1 cellular context compared by ENCODE assay signal in genomic region chr3:10357592-10358308, GRCh38.
A peak's percentile ranks its signal among the peaks of the same experiment; 100 is the strongest.
TF ChIP-seq lines count a peak whose summit lies in the region.

No MANE protein-coding gene starts in this region.

TF ChIP-seq in GM12878, 131 proteins besides CTCF, POLR2A, EP300 and RAD21 (continued from another document):
- TF ChIP-seq ZBTB11 (CRISPR knock-in tag; IDR thresholded peaks at IDR 0.05) = no peak
- peak in 1 of 2 experiments; percentile 41; a peak in 1 of 4 replicates for TF ChIP-seq IKZF2 (IDR thresholded peaks at IDR 0.05)
- no peak for TF ChIP-seq KAT2A (conservative IDR thresholded peaks at IDR 0.05; ENCODE audit: control insufficient read depth, low read depth, low read length)
- TF ChIP-seq SUZ12 (IDR thresholded peaks at IDR 0.05; ENCODE audit: unreplicated experiment) = no peak
- TF ChIP-seq, protein P1, sequence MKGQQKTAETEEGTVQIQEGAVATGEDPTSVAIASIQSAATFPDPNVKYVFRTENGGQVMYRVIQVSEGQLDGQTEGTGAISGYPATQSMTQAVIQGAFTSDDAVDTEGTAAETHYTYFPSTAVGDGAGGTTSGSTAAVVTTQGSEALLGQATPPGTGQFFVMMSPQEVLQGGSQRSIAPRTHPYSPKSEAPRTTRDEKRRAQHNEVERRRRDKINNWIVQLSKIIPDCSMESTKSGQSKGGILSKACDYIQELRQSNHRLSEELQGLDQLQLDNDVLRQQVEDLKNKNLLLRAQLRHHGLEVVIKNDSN (IDR thresholded peaks at IDR 0.05; ENCODE audit: borderline replicate concordance, extremely low read length, insufficient read depth, low read depth, low read length) = no peak
- no peak for TF ChIP-seq ZBTB4 (CRISPR knock-in tag; IDR thresholded peaks at IDR 0.05)
- TF ChIP-seq ELK1 (IDR thresholded peaks at IDR 0.05; ENCODE audit: low read depth, low read length) = no peak
- no peak for TF ChIP-seq EED (IDR thresholded peaks at IDR 0.05; ENCODE audit: low read depth)
- no peak for TF ChIP-seq MXI1 (IDR thresholded peaks at IDR 0.05; ENCODE audit: low read depth, low read length)
- no peak for TF ChIP-seq FOXM1 (IDR thresholded peaks at IDR 0.05; ENCODE audit: low read depth, low read length)
- TF ChIP-seq SMAD1 (IDR thresholded peaks at IDR 0.05; ENCODE audit: low read depth, partially characterized antibody) = no peak
- TF ChIP-seq GATAD2B (conservative IDR thresholded peaks at IDR 0.05; ENCODE audit: low read depth) = no peak
- TF ChIP-seq ZNF384 (IDR thresholded peaks at IDR 0.05; ENCODE audit: borderline replicate concordance, low read depth, low read length) = no peak
- TF ChIP-seq RBBP5 (conservative IDR thresholded peaks at IDR 0.05) = no peak
- no peak for TF ChIP-seq POLR2AphosphoS5 (IDR thresholded peaks at IDR 0.05; ENCODE audit: low read length)
- TF ChIP-seq SMARCA5 (IDR thresholded peaks at IDR 0.05) = 0 out of 2 replicates have a peak, but pooled peaks have one; percentile 30
- no peak for TF ChIP-seq NFIC (IDR thresholded peaks at IDR 0.05; ENCODE audit: low read depth, low read length)
- peak; percentile 55 for TF ChIP-seq IKZF1 (conservative IDR thresholded peaks at IDR 0.05)
- no peak for TF ChIP-seq YBX1 (IDR thresholded peaks at IDR 0.05)
- TF ChIP-seq EZH2 (IDR thresholded peaks at IDR 0.05; ENCODE audit: borderline replicate concordance, control insufficient read depth, low read depth, low read length) = no peak
- no peak for TF ChIP-seq MTA3 (IDR thresholded peaks at IDR 0.05; ENCODE audit: borderline replicate concordance, low read length)
- no peak for TF ChIP-seq HDGF (IDR thresholded peaks at IDR 0.05)
- TF ChIP-seq ESRRA (IDR thresholded peaks at IDR 0.05; ENCODE audit: low read length) = no peak
- TF ChIP-seq ATF3 (IDR thresholded peaks at IDR 0.05; ENCODE audit: borderline replicate concordance, extremely low read depth, low read depth, low read length) = no peak
- TF ChIP-seq SPI1 (IDR thresholded peaks at IDR 0.05; ENCODE audit: borderline replicate concordance, insufficient read depth, low read depth, low read length) = peak; percentile 65; the same call in 1 of the 2 replicates
- TF ChIP-seq CREB1 (IDR thresholded peaks at IDR 0.05; ENCODE audit: low read depth) = no peak
- TF ChIP-seq HDAC2 (IDR thresholded peaks at IDR 0.05) = no peak
- TF ChIP-seq MEF2B (IDR thresholded peaks at IDR 0.05; ENCODE audit: partially characterized antibody, poor library complexity, severe bottlenecking) = peak; percentile 81
- TF ChIP-seq MAX (IDR thresholded peaks at IDR 0.05; ENCODE audit: low read depth, low read length) = no peak
- TF ChIP-seq TARDBP (IDR thresholded peaks at IDR 0.05; ENCODE audit: borderline replicate concordance) = no peak
- TF ChIP-seq, protein P2, sequence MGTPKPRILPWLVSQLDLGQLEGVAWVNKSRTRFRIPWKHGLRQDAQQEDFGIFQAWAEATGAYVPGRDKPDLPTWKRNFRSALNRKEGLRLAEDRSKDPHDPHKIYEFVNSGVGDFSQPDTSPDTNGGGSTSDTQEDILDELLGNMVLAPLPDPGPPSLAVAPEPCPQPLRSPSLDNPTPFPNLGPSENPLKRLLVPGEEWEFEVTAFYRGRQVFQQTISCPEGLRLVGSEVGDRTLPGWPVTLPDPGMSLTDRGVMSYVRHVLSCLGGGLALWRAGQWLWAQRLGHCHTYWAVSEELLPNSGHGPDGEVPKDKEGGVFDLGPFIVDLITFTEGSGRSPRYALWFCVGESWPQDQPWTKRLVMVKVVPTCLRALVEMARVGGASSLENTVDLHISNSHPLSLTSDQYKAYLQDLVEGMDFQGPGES (IDR thresholded peaks at IDR 0.05) = no peak
- no peak for TF ChIP-seq CBX5 (IDR thresholded peaks at IDR 0.05; ENCODE audit: low read depth)
- TF ChIP-seq CHD4 (IDR thresholded peaks at IDR 0.05) = no peak
- TF ChIP-seq MYB (IDR thresholded peaks at IDR 0.05; ENCODE audit: borderline replicate concordance, low read depth, low read length) = no peak
- TF ChIP-seq CBFB (IDR thresholded peaks at IDR 0.05; ENCODE audit: low read depth) = no peak
- TF ChIP-seq NRF1 (conservative IDR thresholded peaks at IDR 0.05; ENCODE audit: low read depth, low read length) = no peak
